In genomic region chr1:32399853-32400252, GRCh38 we compare ENCODE assay signal across 1 cellular context.
TF ChIP-seq lines count a peak whose summit lies in the region.

No MANE protein-coding gene starts in this region.

TF ChIP-seq in K562, 482 proteins besides CTCF, POLR2A, EP300 and RAD21 (continued from another document):
- TF ChIP-seq SMARCE1 (IDR thresholded peaks at IDR 0.05) (peak; percentile 45; the same call in 1 of the 2 replicates), EHMT2 (IDR thresholded peaks at IDR 0.05) (no peak)
